17 cellular contexts compared by ENCODE assay signal in the genomic region with DNA sequence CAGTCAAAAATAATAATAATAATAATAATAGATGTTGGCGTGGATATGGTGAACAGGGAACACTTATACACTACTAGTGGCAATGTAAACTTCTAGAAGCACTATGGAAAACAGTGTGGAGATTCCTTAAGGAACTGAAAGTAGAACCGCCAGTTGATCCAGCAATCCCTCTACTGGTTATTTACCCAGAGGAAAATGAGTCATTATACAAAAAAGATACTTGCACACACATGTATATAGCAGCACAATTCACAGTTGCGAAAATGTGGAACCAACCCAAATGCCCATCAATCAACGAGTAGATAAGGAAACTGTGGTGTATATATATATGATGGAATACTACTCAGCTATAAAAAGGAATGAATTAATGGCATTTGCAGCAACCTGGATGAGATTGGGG.
A peak's percentile ranks its signal among the peaks of the same experiment; 100 is the strongest.
DNase-seq lines count a peak whose midpoint lies in the region; ATAC-seq, FAIRE-seq and TF ChIP-seq lines count a peak whose summit lies in the region.
"Had no signal": no experiment of that assay in that cellular context is flagged by ENCODE, and none has a peak within 500 bp of the region (broad histone marks: within the 10 kb centered on the region; RNA-seq: fewer than 3 reads in every experiment).

No MANE protein-coding gene starts in this region.

- H3K27me3 ChIP-seq in breast epithelium (no peaks in the 10 kb centered on the region), RWPE2 (ENCODE audit: insufficient read depth, poor library complexity, severe bottlenecking) (no peaks in the 10 kb centered on the region)

- intact Hi-C loops in MCF 10A (cut with micrococcal nuclease) = no loop called here
- intact Hi-C loops in breast epithelium (cut with DNase I; ENCODE audit: low total_unique reads) = no loop called here

- CTCF ChIA-PET in MCF 10A (lab: Yijun Ruan, JAX) = no interaction called here

- no TSS peak for BruUV-seq in MCF 10A (replicated peaks; lab: Mats Ljungman, UMichigan)

- no peaks in the 10 kb centered on the region for H3K27me3 Mint-ChIP-seq in MCF 10A (ENCODE audit: insufficient read depth, unreplicated experiment)
- H3K27me3 Mint-ChIP-seq: CD4-positive, alpha-beta T cell had no signal

- H3K9me3 Mint-ChIP-seq in MCF 10A (ENCODE audit: unreplicated experiment) = no peaks in the 10 kb centered on the region
- H3K9me3 Mint-ChIP-seq: CD4-positive, alpha-beta T cell had no signal

- no peak overlapping the region for H3K27ac ChIP-seq in breast epithelium
- no peak overlapping the region for H3K27ac ChIP-seq in RWPE2 (ENCODE audit: poor library complexity, severe bottlenecking)
- no peak overlapping the region for H3K27ac ChIP-seq in epithelial cell of prostate
- H3K27ac ChIP-seq: KMS-11 had no signal

- no peak overlapping the region for H3K27ac Mint-ChIP-seq in MCF 10A (ENCODE audit: low read depth, unreplicated experiment)
- H3K27ac Mint-ChIP-seq: CD4-positive, alpha-beta T cell had no signal

- H3K4me3 Mint-ChIP-seq in MCF 10A (ENCODE audit: unreplicated experiment) = no peak overlapping the region
- H3K4me3 Mint-ChIP-seq: CD4-positive, alpha-beta T cell had no signal

- H3K4me1 ChIP-seq in breast epithelium = peaks cover 0 to 8% of the 10 kb centered on the region in 2 donors
- H3K4me1 ChIP-seq in RWPE2 (ENCODE audit: insufficient read depth, poor library complexity, severe bottlenecking) = peaks cover 5% of the 10 kb centered on the region

- no peak for FAIRE-seq in GM19239 (lab: Jason Lieb, UNC)
- FAIRE-seq: GM12892 had no signal

- no peaks in the 10 kb centered on the region for H3K36me3 Mint-ChIP-seq in MCF 10A (ENCODE audit: insufficient read depth, unreplicated experiment)

- TF ChIP-seq CTCF in MCF 10A (IDR thresholded peaks at IDR 0.05; ENCODE audit: unreplicated experiment) = no peak
- TF ChIP-seq CTCF in breast epithelium (IDR thresholded peaks at IDR 0.05) = no peak
- no peak for TF ChIP-seq CTCF in RWPE2 (IDR thresholded peaks at IDR 0.05; ENCODE audit: poor library complexity, severe bottlenecking)

- DNase-seq in MCF 10A (ENCODE audit: unreplicated experiment) = peak; percentile 59
- no peak for DNase-seq in breast epithelium (ENCODE audit: low spot score in 2 of 2)
- no peak for DNase-seq in RWPE2 (ENCODE audit: low spot score)
- DNase-seq in epithelial cell of prostate (ENCODE audit: low read depth, low spot score) = peak; percentile 31
- no peak for DNase-seq in activated CD4-positive, alpha-beta T cell treated with anti-CD3 and anti-CD28 coated beads for 4 hours
- DNase-seq in GM19239 (ENCODE audit: insufficient read length, low spot score) = no peak
- DNase-seq: 8988T; Calu3; CD4-positive, alpha-beta T cell; DMS 273 treated with DMSO at 0.1 percent for 48 hours; DND-41; GDM1; HCEC 1CT had no signal

- H3K36me3 ChIP-seq in breast epithelium (no peaks in the 10 kb centered on the region), RWPE2 (ENCODE audit: low read depth) (no peaks in the 10 kb centered on the region)
- H3K36me3 ChIP-seq: BLaER1 treated with 17β-estradiol and CSF1 and Interleukin-3, amounts not matched to agents 10 nM and 100 nM had no signal

- no peak for TF ChIP-seq POLR2A in breast epithelium (IDR thresholded peaks at IDR 0.05)

- H3K9me3 ChIP-seq in breast epithelium = no peaks in the 10 kb centered on the region
- no peaks in the 10 kb centered on the region for H3K9me3 ChIP-seq in RWPE2 (ENCODE audit: severe bottlenecking)

- H3K4me3 ChIP-seq in breast epithelium (no peak overlapping the region), RWPE2 (ENCODE audit: severe bottlenecking) (no peak overlapping the region)
- H3K4me3 ChIP-seq: BLaER1 treated with 17β-estradiol and CSF1 and Interleukin-3, amounts not matched to agents 10 nM and 100 nM had no signal

- H3K4me1 Mint-ChIP-seq in MCF 10A (ENCODE audit: insufficient read depth, unreplicated experiment) = no peaks in the 10 kb centered on the region

- POLR2A ChIA-PET in MCF 10A (lab: Yijun Ruan, JAX) = no interaction called here

- ATAC-seq in RWPE2 (ENCODE audit: low read depth) (peak; percentile 45; the same call in 2 of the 3 replicates), HG02973 (IDR thresholded peaks at IDR 0.05; ENCODE audit: unreplicated experiment) (no peak)

Comparison
In these comparisons a context has a peak if more than half of its experiments do, and no peak if none do; other contexts are left out.
1. DNase-seq: peak in MCF 10A (single experiment) and epithelial cell of prostate (single experiment); none in breast epithelium (0 of 2), RWPE2 (single experiment), activated CD4-positive, alpha-beta T cell treated with anti-CD3 and anti-CD28 coated beads for 4 hours (0 of 2) and GM19239 (single experiment).